In the genomic region with DNA sequence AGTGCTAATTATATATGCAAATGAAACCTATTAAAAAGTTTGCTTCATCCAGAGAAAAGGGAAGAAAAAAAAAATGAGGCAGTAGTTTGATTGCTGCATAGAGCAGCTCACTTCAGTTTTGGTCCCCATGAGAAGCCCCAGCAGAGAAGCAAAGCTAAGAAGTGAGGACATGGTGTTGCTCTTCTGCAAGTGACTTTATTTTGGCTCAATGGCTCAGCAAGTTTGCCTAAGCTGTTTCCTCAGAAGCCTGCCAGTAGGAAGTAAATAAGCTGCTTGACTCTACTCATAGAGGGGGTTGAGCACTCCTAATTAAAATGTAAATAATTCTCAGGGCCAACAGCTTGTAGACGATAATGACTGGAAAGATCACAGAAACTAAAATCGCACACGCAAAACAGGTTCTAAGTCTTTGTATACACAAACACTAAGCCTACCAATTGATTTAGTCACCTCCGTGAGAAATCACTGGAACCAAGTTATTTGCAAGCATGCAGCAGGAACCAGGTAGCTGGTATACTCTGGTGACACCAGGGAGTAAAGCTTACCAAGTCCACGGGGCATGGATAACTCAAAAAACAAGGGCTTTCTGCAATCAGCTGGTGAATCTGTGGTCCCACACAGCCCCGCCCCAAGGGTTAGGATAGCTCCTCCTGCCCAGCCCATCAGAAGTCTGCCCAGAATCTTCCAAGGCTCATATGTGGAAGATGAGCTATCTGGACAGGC, we compare ENCODE assay signal across 1 cellular context.
A peak's percentile ranks its signal among the peaks of the same experiment; 100 is the strongest.
TF ChIP-seq lines count a peak whose summit lies in the region.

No MANE protein-coding gene starts in this region.

TF ChIP-seq in HepG2, 621 proteins besides CTCF, POLR2A, EP300 and RAD21 (continued from another document and continues in another):
- TF ChIP-seq PPARG (CRISPR knock-in tag; conservative IDR thresholded peaks at IDR 0.05) (no peak), RFX3 (CRISPR knock-in tag; IDR thresholded peaks at IDR 0.05) (peak; percentile 10; the same call in 1 of the 2 replicates), NFRKB (IDR thresholded peaks at IDR 0.05) (no peak), ZFP62 (CRISPR knock-in tag; IDR thresholded peaks at IDR 0.05) (no peak), ZSCAN31 (CRISPR knock-in tag; IDR thresholded peaks at IDR 0.05; ENCODE audit: low read depth) (0 out of 2 replicates have a peak, but pooled peaks have one; percentile 55), ZNF674 (CRISPR knock-in tag; IDR thresholded peaks at IDR 0.05; ENCODE audit: low read depth) (no peak), MAFK (conservative IDR thresholded peaks at IDR 0.05 in 1 of 2, IDR thresholded peaks at IDR 0.05 in 1 of 2; ENCODE audit: low read length in 2 of 2) (no peak), ZSCAN22 (CRISPR knock-in tag; IDR thresholded peaks at IDR 0.05) (no peak), ZNF333 (CRISPR knock-in tag; IDR thresholded peaks at IDR 0.05; ENCODE audit: borderline replicate concordance) (no peak), ZNF501 (CRISPR knock-in tag; IDR thresholded peaks at IDR 0.05) (peak; percentile 31; the same call in 1 of the 2 replicates), ZNF746 (CRISPR knock-in tag; IDR thresholded peaks at IDR 0.05) (no peak), ONECUT2 (CRISPR knock-in tag; IDR thresholded peaks at IDR 0.05) (no peak; the same call in 1 of the 2 replicates), ZSCAN20 (CRISPR knock-in tag; IDR thresholded peaks at IDR 0.05; ENCODE audit: borderline replicate concordance) (no peak), CBFB (CRISPR knock-in tag; IDR thresholded peaks at IDR 0.05) (no peak), KDM1A (CRISPR knock-in tag; IDR thresholded peaks at IDR 0.05) (no peak), PAX8 (CRISPR knock-in tag; IDR thresholded peaks at IDR 0.05; ENCODE audit: borderline replicate concordance) (no peak), IKZF4 (CRISPR knock-in tag; IDR thresholded peaks at IDR 0.05; ENCODE audit: borderline replicate concordance, low read depth, not compliant biosample characterization) (no peak), SP4 (CRISPR knock-in tag; IDR thresholded peaks at IDR 0.05) (no peak), PHF21A (CRISPR knock-in tag; IDR thresholded peaks at IDR 0.05) (peak; percentile 30; the same call in 1 of the 2 replicates), ZNF460 (CRISPR knock-in tag; IDR thresholded peaks at IDR 0.05; ENCODE audit: borderline replicate concordance) (no peak), SRSF1 (optimal IDR thresholded peaks at IDR 0.05; ENCODE audit: low read depth, low read length) (no peak), FOXJ3 (CRISPR knock-in tag; IDR thresholded peaks at IDR 0.05; ENCODE audit: borderline replicate concordance) (peak; percentile 87; the same call in 1 of the 2 replicates), HNRNPL (IDR thresholded peaks at IDR 0.05; ENCODE audit: low read depth, low read length) (no peak), ZNF562 (CRISPR knock-in tag; IDR thresholded peaks at IDR 0.05; ENCODE audit: borderline replicate concordance) (no peak), ZFP82 (CRISPR knock-in tag; IDR thresholded peaks at IDR 0.05; ENCODE audit: borderline replicate concordance) (no peak), ZBTB7B (CRISPR knock-in tag; IDR thresholded peaks at IDR 0.05) (0 out of 2 replicates have a peak, but pooled peaks have one; percentile 5), TEAD3 (CRISPR knock-in tag; optimal IDR thresholded peaks at IDR 0.05; ENCODE audit: borderline replicate concordance) (peak; percentile 42), SATB2 (CRISPR knock-in tag; IDR thresholded peaks at IDR 0.05) (no peak), PITX1 (CRISPR knock-in tag; IDR thresholded peaks at IDR 0.05) (peak; percentile 36), SMC3 (IDR thresholded peaks at IDR 0.05; ENCODE audit: low read length) (no peak), KDM2A (CRISPR knock-in tag; IDR thresholded peaks at IDR 0.05; ENCODE audit: borderline replicate concordance, low read depth) (no peak), SAFB2 (CRISPR knock-in tag; IDR thresholded peaks at IDR 0.05; ENCODE audit: borderline replicate concordance, low read depth) (no peak), NONO (IDR thresholded peaks at IDR 0.05) (no peak), NONO (CRISPR knock-in tag; conservative IDR thresholded peaks at IDR 0.05) (no peak), ZNF773 (CRISPR knock-in tag; IDR thresholded peaks at IDR 0.05; ENCODE audit: borderline replicate concordance) (no peak), HOXA9 (CRISPR knock-in tag; IDR thresholded peaks at IDR 0.05; ENCODE audit: borderline replicate concordance) (no peak)
- TF ChIP-seq, protein P1, sequence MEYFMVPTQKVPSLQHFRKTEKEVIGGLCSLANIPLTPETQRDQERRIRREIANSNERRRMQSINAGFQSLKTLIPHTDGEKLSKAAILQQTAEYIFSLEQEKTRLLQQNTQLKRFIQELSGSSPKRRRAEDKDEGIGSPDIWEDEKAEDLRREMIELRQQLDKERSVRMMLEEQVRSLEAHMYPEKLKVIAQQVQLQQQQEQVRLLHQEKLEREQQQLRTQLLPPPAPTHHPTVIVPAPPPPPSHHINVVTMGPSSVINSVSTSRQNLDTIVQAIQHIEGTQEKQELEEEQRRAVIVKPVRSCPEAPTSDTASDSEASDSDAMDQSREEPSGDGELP (IDR thresholded peaks at IDR 0.05; ENCODE audit: borderline replicate concordance, low read depth), result peak; percentile 46; the same call in 1 of the 2 replicates
- TF ChIP-seq, protein P2, sequence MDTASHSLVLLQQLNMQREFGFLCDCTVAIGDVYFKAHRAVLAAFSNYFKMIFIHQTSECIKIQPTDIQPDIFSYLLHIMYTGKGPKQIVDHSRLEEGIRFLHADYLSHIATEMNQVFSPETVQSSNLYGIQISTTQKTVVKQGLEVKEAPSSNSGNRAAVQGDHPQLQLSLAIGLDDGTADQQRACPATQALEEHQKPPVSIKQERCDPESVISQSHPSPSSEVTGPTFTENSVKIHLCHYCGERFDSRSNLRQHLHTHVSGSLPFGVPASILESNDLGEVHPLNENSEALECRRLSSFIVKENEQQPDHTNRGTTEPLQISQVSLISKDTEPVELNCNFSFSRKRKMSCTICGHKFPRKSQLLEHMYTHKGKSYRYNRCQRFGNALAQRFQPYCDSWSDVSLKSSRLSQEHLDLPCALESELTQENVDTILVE (CRISPR knock-in tag; IDR thresholded peaks at IDR 0.05), result 0 out of 2 replicates have a peak, but pooled peaks have one; percentile 7
- TF ChIP-seq, protein P3, sequence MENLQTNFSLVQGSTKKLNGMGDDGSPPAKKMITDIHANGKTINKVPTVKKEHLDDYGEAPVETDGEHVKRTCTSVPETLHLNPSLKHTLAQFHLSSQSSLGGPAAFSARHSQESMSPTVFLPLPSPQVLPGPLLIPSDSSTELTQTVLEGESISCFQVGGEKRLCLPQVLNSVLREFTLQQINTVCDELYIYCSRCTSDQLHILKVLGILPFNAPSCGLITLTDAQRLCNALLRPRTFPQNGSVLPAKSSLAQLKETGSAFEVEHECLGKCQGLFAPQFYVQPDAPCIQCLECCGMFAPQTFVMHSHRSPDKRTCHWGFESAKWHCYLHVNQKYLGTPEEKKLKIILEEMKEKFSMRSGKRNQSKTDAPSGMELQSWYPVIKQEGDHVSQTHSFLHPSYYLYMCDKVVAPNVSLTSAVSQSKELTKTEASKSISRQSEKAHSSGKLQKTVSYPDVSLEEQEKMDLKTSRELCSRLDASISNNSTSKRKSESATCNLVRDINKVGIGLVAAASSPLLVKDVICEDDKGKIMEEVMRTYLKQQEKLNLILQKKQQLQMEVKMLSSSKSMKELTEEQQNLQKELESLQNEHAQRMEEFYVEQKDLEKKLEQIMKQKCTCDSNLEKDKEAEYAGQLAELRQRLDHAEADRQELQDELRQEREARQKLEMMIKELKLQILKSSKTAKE (CRISPR knock-in tag; IDR thresholded peaks at IDR 0.05; ENCODE audit: borderline replicate concordance), result no peak
- TF ChIP-seq, protein P4, sequence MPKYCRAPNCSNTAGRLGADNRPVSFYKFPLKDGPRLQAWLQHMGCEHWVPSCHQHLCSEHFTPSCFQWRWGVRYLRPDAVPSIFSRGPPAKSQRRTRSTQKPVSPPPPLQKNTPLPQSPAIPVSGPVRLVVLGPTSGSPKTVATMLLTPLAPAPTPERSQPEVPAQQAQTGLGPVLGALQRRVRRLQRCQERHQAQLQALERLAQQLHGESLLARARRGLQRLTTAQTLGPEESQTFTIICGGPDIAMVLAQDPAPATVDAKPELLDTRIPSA (CRISPR knock-in tag; IDR thresholded peaks at IDR 0.05; ENCODE audit: borderline replicate concordance), result no peak
- TF ChIP-seq, protein P5, sequence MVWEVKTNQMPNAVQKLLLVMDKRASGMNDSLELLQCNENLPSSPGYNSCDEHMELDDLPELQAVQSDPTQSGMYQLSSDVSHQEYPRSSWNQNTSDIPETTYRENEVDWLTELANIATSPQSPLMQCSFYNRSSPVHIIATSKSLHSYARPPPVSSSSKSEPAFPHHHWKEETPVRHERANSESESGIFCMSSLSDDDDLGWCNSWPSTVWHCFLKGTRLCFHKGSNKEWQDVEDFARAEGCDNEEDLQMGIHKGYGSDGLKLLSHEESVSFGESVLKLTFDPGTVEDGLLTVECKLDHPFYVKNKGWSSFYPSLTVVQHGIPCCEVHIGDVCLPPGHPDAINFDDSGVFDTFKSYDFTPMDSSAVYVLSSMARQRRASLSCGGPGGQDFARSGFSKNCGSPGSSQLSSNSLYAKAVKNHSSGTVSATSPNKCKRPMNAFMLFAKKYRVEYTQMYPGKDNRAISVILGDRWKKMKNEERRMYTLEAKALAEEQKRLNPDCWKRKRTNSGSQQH (CRISPR knock-in tag; IDR thresholded peaks at IDR 0.05; ENCODE audit: low read depth), result no peak
- TF ChIP-seq, protein P6, sequence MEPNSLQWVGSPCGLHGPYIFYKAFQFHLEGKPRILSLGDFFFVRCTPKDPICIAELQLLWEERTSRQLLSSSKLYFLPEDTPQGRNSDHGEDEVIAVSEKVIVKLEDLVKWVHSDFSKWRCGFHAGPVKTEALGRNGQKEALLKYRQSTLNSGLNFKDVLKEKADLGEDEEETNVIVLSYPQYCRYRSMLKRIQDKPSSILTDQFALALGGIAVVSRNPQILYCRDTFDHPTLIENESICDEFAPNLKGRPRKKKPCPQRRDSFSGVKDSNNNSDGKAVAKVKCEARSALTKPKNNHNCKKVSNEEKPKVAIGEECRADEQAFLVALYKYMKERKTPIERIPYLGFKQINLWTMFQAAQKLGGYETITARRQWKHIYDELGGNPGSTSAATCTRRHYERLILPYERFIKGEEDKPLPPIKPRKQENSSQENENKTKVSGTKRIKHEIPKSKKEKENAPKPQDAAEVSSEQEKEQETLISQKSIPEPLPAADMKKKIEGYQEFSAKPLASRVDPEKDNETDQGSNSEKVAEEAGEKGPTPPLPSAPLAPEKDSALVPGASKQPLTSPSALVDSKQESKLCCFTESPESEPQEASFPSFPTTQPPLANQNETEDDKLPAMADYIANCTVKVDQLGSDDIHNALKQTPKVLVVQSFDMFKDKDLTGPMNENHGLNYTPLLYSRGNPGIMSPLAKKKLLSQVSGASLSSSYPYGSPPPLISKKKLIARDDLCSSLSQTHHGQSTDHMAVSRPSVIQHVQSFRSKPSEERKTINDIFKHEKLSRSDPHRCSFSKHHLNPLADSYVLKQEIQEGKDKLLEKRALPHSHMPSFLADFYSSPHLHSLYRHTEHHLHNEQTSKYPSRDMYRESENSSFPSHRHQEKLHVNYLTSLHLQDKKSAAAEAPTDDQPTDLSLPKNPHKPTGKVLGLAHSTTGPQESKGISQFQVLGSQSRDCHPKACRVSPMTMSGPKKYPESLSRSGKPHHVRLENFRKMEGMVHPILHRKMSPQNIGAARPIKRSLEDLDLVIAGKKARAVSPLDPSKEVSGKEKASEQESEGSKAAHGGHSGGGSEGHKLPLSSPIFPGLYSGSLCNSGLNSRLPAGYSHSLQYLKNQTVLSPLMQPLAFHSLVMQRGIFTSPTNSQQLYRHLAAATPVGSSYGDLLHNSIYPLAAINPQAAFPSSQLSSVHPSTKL (CRISPR knock-in tag; IDR thresholded peaks at IDR 0.05), result no peak; the same call in none of the 2 replicates
- TF ChIP-seq, protein P7, sequence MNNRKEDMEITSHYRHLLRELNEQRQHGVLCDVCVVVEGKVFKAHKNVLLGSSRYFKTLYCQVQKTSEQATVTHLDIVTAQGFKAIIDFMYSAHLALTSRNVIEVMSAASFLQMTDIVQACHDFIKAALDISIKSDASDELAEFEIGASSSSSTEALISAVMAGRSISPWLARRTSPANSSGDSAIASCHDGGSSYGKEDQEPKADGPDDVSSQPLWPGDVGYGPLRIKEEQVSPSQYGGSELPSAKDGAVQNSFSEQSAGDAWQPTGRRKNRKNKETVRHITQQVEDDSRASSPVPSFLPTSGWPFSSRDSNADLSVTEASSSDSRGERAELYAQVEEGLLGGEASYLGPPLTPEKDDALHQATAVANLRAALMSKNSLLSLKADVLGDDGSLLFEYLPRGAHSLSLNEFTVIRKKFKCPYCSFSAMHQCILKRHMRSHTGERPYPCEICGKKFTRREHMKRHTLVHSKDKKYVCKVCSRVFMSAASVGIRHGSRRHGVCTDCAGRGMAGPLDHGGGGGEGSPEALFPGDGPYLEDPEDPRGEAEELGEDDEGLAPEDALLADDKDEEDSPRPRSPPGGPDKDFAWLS (CRISPR knock-in tag; IDR thresholded peaks at IDR 0.05; ENCODE audit: borderline replicate concordance), result no peak
- TF ChIP-seq, protein P8, sequence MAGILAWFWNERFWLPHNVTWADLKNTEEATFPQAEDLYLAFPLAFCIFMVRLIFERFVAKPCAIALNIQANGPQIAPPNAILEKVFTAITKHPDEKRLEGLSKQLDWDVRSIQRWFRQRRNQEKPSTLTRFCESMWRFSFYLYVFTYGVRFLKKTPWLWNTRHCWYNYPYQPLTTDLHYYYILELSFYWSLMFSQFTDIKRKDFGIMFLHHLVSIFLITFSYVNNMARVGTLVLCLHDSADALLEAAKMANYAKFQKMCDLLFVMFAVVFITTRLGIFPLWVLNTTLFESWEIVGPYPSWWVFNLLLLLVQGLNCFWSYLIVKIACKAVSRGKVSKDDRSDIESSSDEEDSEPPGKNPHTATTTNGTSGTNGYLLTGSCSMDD (CRISPR knock-in tag; IDR thresholded peaks at IDR 0.05), result no peak
- TF ChIP-seq, protein P9, sequence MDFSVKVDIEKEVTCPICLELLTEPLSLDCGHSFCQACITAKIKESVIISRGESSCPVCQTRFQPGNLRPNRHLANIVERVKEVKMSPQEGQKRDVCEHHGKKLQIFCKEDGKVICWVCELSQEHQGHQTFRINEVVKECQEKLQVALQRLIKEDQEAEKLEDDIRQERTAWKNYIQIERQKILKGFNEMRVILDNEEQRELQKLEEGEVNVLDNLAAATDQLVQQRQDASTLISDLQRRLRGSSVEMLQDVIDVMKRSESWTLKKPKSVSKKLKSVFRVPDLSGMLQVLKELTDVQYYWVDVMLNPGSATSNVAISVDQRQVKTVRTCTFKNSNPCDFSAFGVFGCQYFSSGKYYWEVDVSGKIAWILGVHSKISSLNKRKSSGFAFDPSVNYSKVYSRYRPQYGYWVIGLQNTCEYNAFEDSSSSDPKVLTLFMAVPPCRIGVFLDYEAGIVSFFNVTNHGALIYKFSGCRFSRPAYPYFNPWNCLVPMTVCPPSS (IDR thresholded peaks at IDR 0.05), result no peak
- TF ChIP-seq, protein P10, sequence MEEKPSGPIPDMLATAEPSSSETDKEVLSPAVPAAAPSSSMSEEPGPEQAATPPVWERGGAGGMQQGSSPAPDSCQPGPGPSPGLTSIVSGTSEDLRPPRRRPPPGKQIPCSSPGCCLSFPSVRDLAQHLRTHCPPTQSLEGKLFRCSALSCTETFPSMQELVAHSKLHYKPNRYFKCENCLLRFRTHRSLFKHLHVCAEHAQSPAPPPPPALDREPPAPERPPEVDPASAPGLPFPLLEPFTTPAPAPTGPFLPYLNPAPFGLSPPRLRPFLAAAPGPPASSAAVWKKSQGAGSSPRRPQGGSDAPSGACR (CRISPR knock-in tag; IDR thresholded peaks at IDR 0.05), result no peak
